In genomic region chr2:37472959-37473358, GRCh38 we compare ENCODE assay signal across 12 cellular contexts.
DNase-seq lines count a peak whose midpoint lies in the region; ATAC-seq and TF ChIP-seq lines count a peak whose summit lies in the region.
"Had no signal": no experiment of that assay in that cellular context is flagged by ENCODE, and none has a peak within 500 bp of the region (broad histone marks: within the 10 kb centered on the region; RNA-seq: fewer than 3 reads in every experiment).

No MANE protein-coding gene starts in this region.

- H4K20me1 ChIP-seq in IMR-90 (ENCODE audit: insufficient read depth, low read length) (no peaks in the 10 kb centered on the region), hepatocyte (ENCODE audit: insufficient read depth, poor library complexity, severe bottlenecking) (no peaks in the 10 kb centered on the region)
- H4K20me1 ChIP-seq: BLaER1 treated with 17β-estradiol and CSF1 and Interleukin-3, amounts not matched to agents 10 nM and 100 nM had no signal

- peak overlapping the region; percentile 77; the same call in 1 of the 3 replicates for H2BK15ac ChIP-seq in IMR-90 (ENCODE audit: low read depth, low read length)

- no TSS peak for BruUV-seq in IMR-90 (replicated peaks; lab: Mats Ljungman, UMichigan)

- peak overlapping the region; percentile 81; the same call in 1 of the 2 replicates for H2BK120ac ChIP-seq in IMR-90 (ENCODE audit: low read depth, low read length)

- H3K14ac ChIP-seq in IMR-90 (replicated peaks; ENCODE audit: low read depth, low read length): no peak overlapping the region

- H3K18ac ChIP-seq in IMR-90 (ENCODE audit: low read depth, low read length): peak overlapping the region; percentile 63; the same call in 1 of the 2 replicates

- no peak overlapping the region for H2AK5ac ChIP-seq in IMR-90 (ENCODE audit: low read depth, low read length)

- WGBS in IMR-90 (ENCODE audit: extremely low coverage in 2 of 2, insufficient read length in 1 of 2), 2 experiments: no CpG with 5 or more reads among the region's 2 CpGs
- 48% methylated on average over 2 of the region's 2 CpGs for WGBS in hepatocyte (ENCODE audit: low lambda C conversion rate, missing lambda C conversion rate)
- 69 to 84% methylated on average over 2 of the region's 2 CpGs for WGBS in testis, 2 donors

- 0 out of 2 replicates have a peak overlapping the region, but pooled peaks have one; percentile 16 for H4K91ac ChIP-seq in IMR-90 (ENCODE audit: insufficient read depth, low read depth, low read length)

- H3K4me1 ChIP-seq in IMR-90 (ENCODE audit: control insufficient read depth, insufficient read depth, low read length) (peaks cover 7% of the 10 kb centered on the region), hepatocyte (ENCODE audit: insufficient read depth) (peaks cover 25% of the 10 kb centered on the region), testis (no peaks in the 10 kb centered on the region)
- H3K4me1 ChIP-seq: BLaER1 treated with 17β-estradiol and CSF1 and Interleukin-3, amounts not matched to agents 10 nM and 100 nM had no signal

- H3K79me2 ChIP-seq in hepatocyte: no peaks in the 10 kb centered on the region

- in situ Hi-C loops in IMR-90 (cut with MboI; ENCODE audit: low sequenced_read_pairs): no loop called here

- peaks cover 5% of the 10 kb centered on the region for H3K9me1 ChIP-seq in IMR-90 (ENCODE audit: insufficient read depth, low read length)

- no peak overlapping the region for H3K9ac ChIP-seq in IMR-90 (ENCODE audit: low read depth, low read length)
- H3K9ac ChIP-seq: BLaER1 treated with 17β-estradiol and CSF1 and Interleukin-3, amounts not matched to agents 10 nM and 100 nM had no signal

- peak overlapping the region; percentile 86; the same call in 1 of the 2 replicates for H2BK20ac ChIP-seq in IMR-90 (ENCODE audit: low read depth, low read length)

- dilution Hi-C loops in IMR-90 (cut with HindIII; ENCODE audit: low sequenced_read_pairs, unreplicated experiment): no loop called here

- H3K4me2 ChIP-seq in IMR-90 (ENCODE audit: low read depth, low read length) (peak overlapping the region; percentile 29; the same call in 1 of the 2 replicates), hepatocyte (no peak overlapping the region)
- H3K4me2 ChIP-seq: BLaER1 treated with 17β-estradiol and CSF1 and Interleukin-3, amounts not matched to agents 10 nM and 100 nM had no signal

- H3K36me3 ChIP-seq in IMR-90 (ENCODE audit: control insufficient read depth, insufficient read depth, low read length): no peaks in the 10 kb centered on the region
- no peaks in the 10 kb centered on the region for H3K36me3 ChIP-seq in hepatocyte (replicated peaks; ENCODE audit: insufficient read depth, low read depth)
- no peaks in the 10 kb centered on the region for H3K36me3 ChIP-seq in testis (ENCODE audit: low read depth, missing control alignments)
- H3K36me3 ChIP-seq: BLaER1 treated with 17β-estradiol and CSF1 and Interleukin-3, amounts not matched to agents 10 nM and 100 nM had no signal

- no peaks in the 10 kb centered on the region for H3K9me2 ChIP-seq in hepatocyte (replicated peaks; ENCODE audit: insufficient read depth)

- peak overlapping the region in 1 of 2 experiments; percentile 82; a peak in 1 of 4 replicates for H4K8ac ChIP-seq in IMR-90 (ENCODE audit: low read depth in 2 of 2, low read length in 2 of 2)

- no peak overlapping the region for H3K56ac ChIP-seq in IMR-90 (ENCODE audit: extremely low read depth, insufficient read depth, low read length)

- H3K4me3 ChIP-seq in IMR-90 (ENCODE audit: insufficient read depth, low read depth, low read length) (no peak overlapping the region), hepatocyte (no peak overlapping the region), testis (no peak overlapping the region)
- H3K4me3 ChIP-seq: BLaER1 treated with 17β-estradiol and CSF1 and Interleukin-3, amounts not matched to agents 10 nM and 100 nM had no signal

- peak overlapping the region; percentile 86 for H2BK5ac ChIP-seq in IMR-90 (ENCODE audit: low read depth, low read length, poor library complexity, severe bottlenecking)

- DNase-seq in AG08396 (ENCODE audit: low spot score): peak; percentile 53
- DNase-seq in IMR-90: peak; percentile 81
- DNase-seq in SHP77 treated with DMSO at 0.1 percent for 48 hours (lab: John Stamatoyannopoulos, UW): peak; percentile 53
- no peak for DNase-seq in hepatocyte (ENCODE audit: low spot score)
- DNase-seq in SW480 (ENCODE audit: low spot score): no peak
- DNase-seq in testis: no peak
- no peak for DNase-seq in left colon
- DNase-seq: endodermal cell; stimulated activated CD4-positive, alpha-beta T cell treated with anti-CD3 and anti-CD28 coated beads, Interleukin-4, amount 100 ng/mL, for 1 hour; T-helper 1 cell had no signal

- no peaks in the 10 kb centered on the region for H3K9me3 ChIP-seq in IMR-90 (ENCODE audit: control insufficient read depth, insufficient read depth, low read length)
- no peaks in the 10 kb centered on the region for H3K9me3 ChIP-seq in hepatocyte (ENCODE audit: low read depth)
- H3K9me3 ChIP-seq in testis: no peaks in the 10 kb centered on the region
- H3K9me3 ChIP-seq: BLaER1 treated with 17β-estradiol and CSF1 and Interleukin-3, amounts not matched to agents 10 nM and 100 nM had no signal

- H3K79me1 ChIP-seq in IMR-90 (ENCODE audit: low read depth in 1 of 2, low read length in 2 of 2): no peaks in the 10 kb centered on the region

- peak overlapping the region; percentile 69; the same call in 1 of the 2 replicates for H3K23ac ChIP-seq in IMR-90 (ENCODE audit: low read depth, low read length)

- ATAC-seq in IMR-90 (ENCODE audit: low read depth) (peak; percentile 70), HG02759 (IDR thresholded peaks at IDR 0.05; ENCODE audit: unreplicated experiment) (no peak), left colon (no peak)

- no peak for TF ChIP-seq CTCF in IMR-90 (conservative IDR thresholded peaks at IDR 0.05; ENCODE audit: low read depth, low read length)
- TF ChIP-seq CTCF in hepatocyte (IDR thresholded peaks at IDR 0.05; ENCODE audit: poor library complexity): no peak
- no peak for TF ChIP-seq CTCF in testis (IDR thresholded peaks at IDR 0.05)

- H2AFZ ChIP-seq in IMR-90 (replicated peaks; ENCODE audit: low read length, poor library complexity): no peak overlapping the region
- H2AFZ ChIP-seq in hepatocyte: no peak overlapping the region

- no peak for TF ChIP-seq RAD21 in IMR-90 (IDR thresholded peaks at IDR 0.05; ENCODE audit: low read length)

- POLR2A ChIA-PET in IMR-90 (lab: Charles Lee; ENCODE audit: unreplicated experiment): interaction anchor here (0.7 kb wide), 1 partner anchor 20 kb away, joined by 3 read pairs; no protein-coding TSS in a partner anchor

- H3K27me3 ChIP-seq in IMR-90 (ENCODE audit: control insufficient read depth, insufficient read depth, low read length): no peaks in the 10 kb centered on the region
- no peaks in the 10 kb centered on the region for H3K27me3 ChIP-seq in hepatocyte
- H3K27me3 ChIP-seq in testis: no peaks in the 10 kb centered on the region
- H3K27me3 ChIP-seq: BLaER1 treated with 17β-estradiol and CSF1 and Interleukin-3, amounts not matched to agents 10 nM and 100 nM had no signal

- CTCF ChIA-PET in IMR-90 (lab: Yijun Ruan, JAX): interaction anchor here (0.6 to 0.9 kb wide), 2 partner anchors 13 to 273 kb away, joined by 3 to 5 read pairs; no protein-coding TSS in a partner anchor

- H2AK9ac ChIP-seq in IMR-90 (replicated peaks; ENCODE audit: low read depth, low read length, poor library complexity): no peak overlapping the region

- intact Hi-C loops in IMR-90 (cut with micrococcal nuclease) (no loop called here), testis (cut with DNase I; ENCODE audit: low total_unique reads) (no loop called here), left colon (cut with DNase I, micrococcal nuclease) (no loop called here)

- TF ChIP-seq POLR2A in IMR-90 (IDR thresholded peaks at IDR 0.05; ENCODE audit: low read depth, low read length): no peak
- no peak for TF ChIP-seq POLR2A in testis (IDR thresholded peaks at IDR 0.05)

- H3K4ac ChIP-seq in IMR-90 (ENCODE audit: low read depth, low read length): no peak overlapping the region

- H3K27ac ChIP-seq in IMR-90 (ENCODE audit: insufficient read depth, low read length) (no peak overlapping the region), hepatocyte (peak overlapping the region; percentile 40), testis (no peak overlapping the region)
- H3K27ac ChIP-seq: BLaER1 treated with 17β-estradiol and CSF1 and Interleukin-3, amounts not matched to agents 10 nM and 100 nM had no signal

- H4K5ac ChIP-seq in IMR-90 (ENCODE audit: low read depth, low read length): no peak overlapping the region; the same call in 1 of the 2 replicates

TF ChIP-seq in IMR-90, 13 proteins besides CTCF, POLR2A, EP300 and RAD21:
- TF ChIP-seq MAFK (IDR thresholded peaks at IDR 0.05; ENCODE audit: low read depth, low read length) (no peak), CEBPB (IDR thresholded peaks at IDR 0.05; ENCODE audit: low read depth, low read length) (peak; percentile 27; the same call in 1 of the 2 replicates)
TF ChIP-seq in IMR-90: peak in this region for 1.

Comparison
In these comparisons a context has a peak if more than half of its experiments do, and no peak if none do; other contexts are left out.
1. DNase-seq: peak in AG08396 (single experiment), IMR-90 (single experiment) and SHP77 treated with DMSO at 0.1 percent for 48 hours (single experiment); none in hepatocyte (single experiment), SW480 (single experiment), testis (single experiment) and left colon (0 of 2).